Comparison of ENCODE assay signal across 15 cellular contexts in the genomic region with DNA sequence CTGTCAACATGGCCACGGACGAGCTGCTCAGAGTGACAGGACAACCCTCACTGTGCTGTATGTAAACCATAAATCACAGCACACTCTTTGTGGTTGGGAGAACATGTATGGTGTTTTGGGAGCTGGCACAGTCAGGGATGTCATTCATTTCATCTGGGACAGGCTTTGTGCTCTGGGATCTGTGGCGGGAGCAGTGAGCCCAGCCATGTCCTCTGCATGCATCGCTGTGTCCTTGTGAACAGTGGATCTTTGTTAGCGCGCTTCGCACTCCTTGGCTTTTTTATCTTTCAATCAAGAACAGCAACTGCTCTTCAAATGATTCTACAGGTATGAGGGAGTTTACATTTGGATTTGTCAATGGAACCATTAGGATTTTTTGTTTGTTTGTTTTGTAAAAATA. TPM values are rescaled to one million over a fixed set of nuclear protein-coding genes. Genes with fewer than 3 reads are reported as not detected.
DNase-seq lines count a peak whose midpoint lies in the region; ATAC-seq and TF ChIP-seq lines count a peak whose summit lies in the region.
"Had no signal": no experiment of that assay in that cellular context is flagged by ENCODE, and none has a peak within 500 bp of the region (broad histone marks: within the 10 kb centered on the region; RNA-seq: fewer than 3 reads in every experiment).

No MANE protein-coding gene starts in this region.

- H4K20me1 ChIP-seq in DND-41 (ENCODE audit: insufficient read depth, low read length): peaks cover 10% of the 10 kb centered on the region
- peaks cover 26% of the 10 kb centered on the region; the same call in 1 of the 2 replicates for H4K20me1 ChIP-seq in SU-DHL-6 (ENCODE audit: low read depth, low read length)

- H3K9ac ChIP-seq in DND-41 (ENCODE audit: low read depth, low read length) (no peak overlapping the region), SU-DHL-6 (ENCODE audit: low read length) (peak overlapping the region; percentile 23)
- H3K9ac ChIP-seq: SK-N-SH had no signal

- H3K36me3 ChIP-seq in DND-41 (ENCODE audit: insufficient read depth, low read length) (peaks cover 20% of the 10 kb centered on the region), SU-DHL-6 (ENCODE audit: low read length) (peaks cover 17% of the 10 kb centered on the region)

- H3K79me2 ChIP-seq in DND-41 (ENCODE audit: insufficient read depth, low read length): peaks cover 91% of the 10 kb centered on the region
- H3K79me2 ChIP-seq in SU-DHL-6 (ENCODE audit: insufficient read depth, low read length): peaks cover 98% of the 10 kb centered on the region

- intact Hi-C loops in dorsolateral prefrontal cortex (cut with DNase I): no loop called here

- H3F3A ChIP-seq in SU-DHL-6 (ENCODE audit: insufficient read depth): peaks cover 57% of the 10 kb centered on the region

- H3K4me3 ChIP-seq in DND-41 (ENCODE audit: low read depth in 1 of 2, low read length in 2 of 2): no peak overlapping the region
- no peak overlapping the region for H3K4me3 ChIP-seq in SU-DHL-6 (ENCODE audit: insufficient read depth, low read length, poor library complexity, severe bottlenecking)
- peak overlapping the region in 26 of 59 donors; percentile 1 to 40 (median 22) for H3K4me3 ChIP-seq in dorsolateral prefrontal cortex
- H3K4me3 ChIP-seq: cardiac muscle cell had no signal

- no peaks in the 10 kb centered on the region for H3K9me3 ChIP-seq in DND-41 (ENCODE audit: insufficient read depth, low read length, severe bottlenecking)
- no peaks in the 10 kb centered on the region for H3K9me3 ChIP-seq in SU-DHL-6 (ENCODE audit: insufficient read depth, low read length)
- H3K9me3 ChIP-seq: Caco-2, SK-N-SH had no signal

- no peaks in the 10 kb centered on the region for H3K9me2 ChIP-seq in SU-DHL-6 (replicated peaks; ENCODE audit: insufficient read depth, low read length)
- H3K9me2 ChIP-seq: SK-N-SH had no signal

- H2AFZ ChIP-seq in DND-41 (ENCODE audit: low read depth, low read length) (no peak overlapping the region), SU-DHL-6 (ENCODE audit: low read depth, low read length, severe bottlenecking) (no peak overlapping the region)

- ATAC-seq in DND-41 (ENCODE audit: insufficient read depth, low read depth): peak; percentile 27; the same call in 1 of the 3 replicates
- ATAC-seq: right cardiac atrium had no signal

- H3K27ac ChIP-seq in DND-41 (ENCODE audit: low read length) (no peak overlapping the region), SU-DHL-6 (ENCODE audit: low read depth, low read length) (peak overlapping the region; percentile 80), dorsolateral prefrontal cortex (peak overlapping the region in 58 of 59 donors; percentile 13 to 92 (median 81))
- H3K27ac ChIP-seq: cardiac muscle cell had no signal

- no peak for DNase-seq in DND-41
- DNase-seq in dorsolateral prefrontal cortex: peak in 5 of 10 donors; percentile 28 to 60 (median 48)
- peak; percentile 47 for DNase-seq in putamen (ENCODE audit: low spot score)
- no peak for DNase-seq in stimulated activated CD4-positive, alpha-beta T cell treated with anti-CD3 and anti-CD28 coated beads, Interleukin-4, amount 100 ng/mL, for 24 hours
- DNase-seq in NCI-H2107 (lab: John Stamatoyannopoulos, UW): no peak
- DNase-seq in T-helper 9 cell: no peak
- DNase-seq: activated CD4-positive, CD25-positive, alpha-beta regulatory T cell treated with anti-CD3 and anti-CD28 coated beads, Interleukin-2, amount 50 U/mL, for 72 hours; activated effector memory CD4-positive, alpha-beta T cell treated with Interleukin-2 at 50 U/mL for 16 hours; Caco-2; NK-92 treated with Interleukin-12 subunit alpha and Interleukin-12 subunit beta, amount 100 ng/mL, for 24 hours; right cardiac atrium; SK-N-SH; stimulated activated CD4-positive, alpha-beta T cell treated with anti-CD3 and anti-CD28 coated beads, Interleukin-4, amount 100 ng/mL, for 1 hour had no signal

- H3K4me2 ChIP-seq in DND-41 (ENCODE audit: insufficient read depth, low read length) (no peak overlapping the region), SU-DHL-6 (ENCODE audit: low read depth, low read length, poor library complexity, severe bottlenecking) (peak overlapping the region; percentile 47)
- H3K4me2 ChIP-seq: SK-N-SH had no signal

- peaks cover 11% of the 10 kb centered on the region for H3K4me1 ChIP-seq in DND-41 (ENCODE audit: insufficient read depth, low read length)

- TF ChIP-seq CTCF in DND-41 (IDR thresholded peaks at IDR 0.05; ENCODE audit: borderline replicate concordance, extremely low read depth, low read length, poor library complexity, severe bottlenecking): no peak
- no peak for TF ChIP-seq CTCF in SU-DHL-6 (IDR thresholded peaks at IDR 0.05; ENCODE audit: insufficient read depth, low read length, poor library complexity, severe bottlenecking)
- TF ChIP-seq CTCF in dorsolateral prefrontal cortex (IDR thresholded peaks at IDR 0.05 in 54 of 56, conservative IDR thresholded peaks at IDR 0.05 in 2 of 56; ENCODE audit: low read depth in 1 of 56, partially characterized antibody in 56 of 56): peak in 1 of 56 donors; percentile 13

- H3K27me3 ChIP-seq in DND-41 (ENCODE audit: insufficient read depth, low read length, poor library complexity) (no peaks in the 10 kb centered on the region), SU-DHL-6 (ENCODE audit: low read length) (no peaks in the 10 kb centered on the region), dorsolateral prefrontal cortex (no peaks in the 10 kb centered on the region)
- H3K27me3 ChIP-seq: cardiac muscle cell had no signal

RNA-seq across cellular contexts. Expression of a gene that starts 7.1 kb away (rescaled TPM):
- 100 to 1,000 TPM in 2 of 120 experiments, 10 to 100 TPM in 118; 53.3 to 108 (median 80.9) TPM for total RNA-seq in dorsolateral prefrontal cortex

RNA-seq across cellular contexts. Expression of a gene that starts 28.3 kb away (rescaled TPM):
- 1 to 10 TPM in 71 of 120 experiments, under 1 TPM in 49; 0.17 to 9.5 (median 1.2) TPM for total RNA-seq in dorsolateral prefrontal cortex
